Comparison of ENCODE assay signal across 1 cellular context in the genomic region with DNA sequence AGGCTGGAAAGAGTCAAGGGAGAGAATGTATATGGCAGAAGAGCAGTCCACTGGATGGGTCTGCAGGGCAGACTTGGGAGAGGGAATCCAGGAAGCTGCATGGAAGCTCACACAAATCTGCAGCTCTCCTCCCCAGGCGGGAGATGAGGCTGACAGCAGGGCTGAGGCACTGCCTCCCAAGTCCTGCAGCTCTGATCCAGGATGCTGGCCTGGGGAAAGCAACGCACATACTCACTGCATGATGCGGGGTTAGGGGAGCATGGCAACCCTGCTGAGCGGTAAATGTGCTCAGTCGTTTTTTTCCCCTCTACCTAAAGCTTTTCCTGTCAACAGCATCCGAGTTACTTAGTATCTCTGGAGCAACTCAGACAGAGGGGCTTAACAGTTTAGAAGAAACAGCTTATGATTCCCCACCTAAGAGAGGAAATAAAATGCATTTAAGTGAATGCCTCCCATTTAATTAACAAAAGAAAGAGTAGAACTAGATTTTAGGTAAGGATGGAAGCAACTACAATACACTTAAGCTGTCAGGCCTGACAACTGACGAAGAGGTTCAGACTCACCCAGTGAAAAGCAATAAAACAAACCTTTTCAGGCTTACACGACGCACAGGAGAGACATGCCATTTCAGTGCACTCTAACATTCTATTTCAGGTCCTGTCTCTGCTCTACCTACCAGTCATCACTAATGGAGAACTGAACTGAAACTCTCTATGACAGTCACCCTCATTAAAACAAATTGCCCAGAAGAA.
TF ChIP-seq lines count a peak whose summit lies in the region.

No MANE protein-coding gene starts in this region.

TF ChIP-seq in neural cell, 6 proteins besides CTCF, POLR2A, EP300 and RAD21:
- no peak for TF ChIP-seq EZH2 (IDR thresholded peaks at IDR 0.05; ENCODE audit: borderline replicate concordance, insufficient read depth, low read length, poor library complexity, severe bottlenecking)
- TF ChIP-seq REST (IDR thresholded peaks at IDR 0.05; ENCODE audit: borderline replicate concordance): peak; percentile 53
- peak; percentile 55 for TF ChIP-seq SMC3 (conservative IDR thresholded peaks at IDR 0.05; ENCODE audit: poor library complexity)
- no peak for TF ChIP-seq POLR2AphosphoS5 (IDR thresholded peaks at IDR 0.05)
- TF ChIP-seq MXI1 (conservative IDR thresholded peaks at IDR 0.05; ENCODE audit: poor library complexity, severe bottlenecking): peak; percentile 42
- TF ChIP-seq TAF1 (IDR thresholded peaks at IDR 0.05; ENCODE audit: low read depth): no peak
TF ChIP-seq in neural cell: peak in this region for 3.
